In the genomic region with DNA sequence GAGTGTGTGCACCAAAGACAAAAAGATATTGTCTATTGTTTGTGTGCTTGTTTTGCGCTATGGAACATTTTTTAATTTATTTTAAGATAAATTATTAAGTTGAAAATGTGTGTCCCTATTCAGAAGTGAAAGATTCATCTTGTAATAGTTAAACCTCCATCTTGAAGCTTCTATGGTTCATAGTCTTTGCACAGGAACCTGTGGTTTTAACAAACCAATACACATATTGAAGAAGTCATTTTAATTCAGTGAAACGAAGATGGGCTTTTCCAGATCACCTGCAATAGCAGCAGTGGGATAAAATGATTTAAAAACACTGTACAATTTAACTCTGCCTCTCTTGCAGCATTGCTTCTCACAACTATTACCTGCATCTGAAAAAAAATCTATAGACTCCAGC, we compare ENCODE assay signal across 21 cellular contexts.
"Had no signal": no experiment of that assay in that cellular context is flagged by ENCODE, and none has a peak within 500 bp of the region (broad histone marks: within the 10 kb centered on the region; RNA-seq: fewer than 3 reads in every experiment).

No MANE protein-coding gene starts in this region.

- H3K9me3 ChIP-seq: colonic mucosa, heart right ventricle, left lung, ovary, testis, tibial nerve had no signal

- H3K4me2 ChIP-seq: neural progenitor cell, smooth muscle cell had no signal

- ATAC-seq: naive thymus-derived CD4-positive, alpha-beta T cell; stimulated activated naive CD8-positive, alpha-beta T cell treated with anti-CD3 and anti-CD28 coated beads, Interleukin-15, Interleukin-2, amounts not matched to agents 100 U/mL and 50 U/mL, for 24 hours had no signal

- DNase-seq: caudate nucleus; colonic mucosa; dermis blood vessel endothelial cell; erythroblast; heart right ventricle; hypothalamus; islet precursor cell; left lung; mesenchymal stem cell; midbrain; naive thymus-derived CD4-positive, alpha-beta T cell; nucleus accumbens; ovary; right cardiac atrium; stimulated activated CD4-positive, alpha-beta T cell treated with anti-CD3 and anti-CD28 coated beads, Interleukin-2, amount 100 ng/mL, for 48 hours; stimulated activated naive CD8-positive, alpha-beta T cell treated with anti-CD3 and anti-CD28 coated beads, Interleukin-15, Interleukin-2, amounts not matched to agents 100 U/mL and 50 U/mL, for 24 hours; testis had no signal

- H3K9ac ChIP-seq: neural progenitor cell had no signal

- H3K27me3 ChIP-seq: colonic mucosa, heart right ventricle, left lung, neural progenitor cell, ovary, testis had no signal

- H3K36me3 ChIP-seq: colonic mucosa, neural progenitor cell, ovary had no signal

- H3K4me3 ChIP-seq: colonic mucosa, heart right ventricle, left lung, lung, neural progenitor cell, ovary, smooth muscle cell, testis, tibial nerve had no signal

- H2AFZ ChIP-seq: neural progenitor cell had no signal

- H3K4me1 ChIP-seq: colonic mucosa, neural progenitor cell, tibial nerve had no signal

- H3K27ac ChIP-seq: colonic mucosa, left lung, neural progenitor cell, tibial nerve had no signal
